ENCODE assay signal across 28 cellular contexts in the genomic region with DNA sequence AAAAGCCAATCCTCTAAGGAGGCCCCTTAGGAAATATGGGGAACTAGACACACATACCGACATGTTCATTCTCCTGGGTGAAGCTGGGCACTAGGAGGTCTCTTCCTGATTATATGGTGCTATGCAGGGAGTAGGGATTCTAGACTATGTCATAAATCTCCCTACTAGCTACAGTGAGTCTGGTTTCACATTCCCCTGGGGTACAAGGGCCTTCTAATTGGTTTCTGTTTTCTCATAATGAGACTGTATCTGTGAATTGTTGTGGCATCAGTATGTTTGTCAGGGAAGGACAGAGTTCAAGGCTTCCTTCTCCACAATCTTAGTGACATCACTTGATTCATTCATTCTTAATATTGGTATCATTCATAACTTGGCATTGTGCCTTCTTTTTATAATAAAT.
"Had no signal": no experiment of that assay in that cellular context is flagged by ENCODE, and none has a peak within 500 bp of the region (broad histone marks: within the 10 kb centered on the region; RNA-seq: fewer than 3 reads in every experiment).

No MANE protein-coding gene starts in this region.

- H3K4me1 Mint-ChIP-seq: activated CD4-positive, alpha-beta T cell treated with anti-CD3 and anti-CD28 coated beads for 36 hours; activated CD4-positive, alpha-beta T cell treated with anti-CD3 and anti-CD28 coated beads, Interleukin-2, amount 10 ng/mL, durations not matched to agents 24 days and 14 days; activated CD8-positive, alpha-beta memory T cell treated with anti-CD3 and anti-CD28 coated beads, Interleukin-2, amount 10 ng/mL, durations not matched to agents 7 days and 5 days; central memory CD8-positive, alpha-beta T cell had no signal

- H3K9me3 ChIP-seq: esophagus muscularis mucosa, gastrocnemius medialis had no signal

- H3K36me3 ChIP-seq: brain microvascular endothelial cell, esophagus muscularis mucosa, gastrocnemius medialis had no signal

- H3K4me3 Mint-ChIP-seq: activated CD4-positive, alpha-beta memory T cell treated with anti-CD3 and anti-CD28 coated beads for 36 hours; activated CD4-positive, alpha-beta T cell treated with anti-CD3 and anti-CD28 coated beads for 36 hours; activated CD4-positive, alpha-beta T cell treated with anti-CD3 and anti-CD28 coated beads, Interleukin-2, amount 10 ng/mL, durations not matched to agents 24 days and 14 days; activated CD8-positive, alpha-beta memory T cell treated with anti-CD3 and anti-CD28 coated beads, Interleukin-2, amount 10 ng/mL, durations not matched to agents 7 days and 5 days; activated CD8-positive, alpha-beta T cell treated with anti-CD3 and anti-CD28 coated beads, Interleukin-2, amount 10 ng/mL, durations not matched to agents 7 days and 5 days; activated naive CD8-positive, alpha-beta T cell; activated T-cell treated with anti-CD3 and anti-CD28 coated beads, Interleukin-2, amount 50 U/mL, for 24 hours; activated T-cell treated with anti-CD3 and anti-CD28 coated beads, Interleukin-2, amount 50 U/mL, for 72 hours; central memory CD8-positive, alpha-beta T cell; dendritic cell treated with granulocyte-macrophage colony-stimulating factor and Interleukin-4, amounts not matched to agents 40 ng/mL and 50 ng/mL, for 4 days had no signal

- H3K27ac Mint-ChIP-seq: activated CD4-positive, alpha-beta memory T cell treated with anti-CD3 and anti-CD28 coated beads for 36 hours; activated CD4-positive, alpha-beta T cell treated with anti-CD3 and anti-CD28 coated beads for 36 hours; activated CD4-positive, alpha-beta T cell treated with anti-CD3 and anti-CD28 coated beads, Interleukin-2, amount 10 ng/mL, durations not matched to agents 24 days and 14 days; activated CD8-positive, alpha-beta memory T cell treated with anti-CD3 and anti-CD28 coated beads, Interleukin-2, amount 10 ng/mL, durations not matched to agents 7 days and 5 days; activated CD8-positive, alpha-beta T cell treated with anti-CD3 and anti-CD28 coated beads, Interleukin-2, amount 10 ng/mL, durations not matched to agents 7 days and 5 days; activated naive CD8-positive, alpha-beta T cell; activated T-cell treated with anti-CD3 and anti-CD28 coated beads, Interleukin-2, amount 50 U/mL, for 24 hours; activated T-cell treated with anti-CD3 and anti-CD28 coated beads, Interleukin-2, amount 50 U/mL, for 72 hours; dendritic cell treated with granulocyte-macrophage colony-stimulating factor and Interleukin-4, amounts not matched to agents 40 ng/mL and 50 ng/mL, for 4 days had no signal

- H3K4me3 ChIP-seq: coronary artery, dorsolateral prefrontal cortex, esophagus muscularis mucosa, gastrocnemius medialis had no signal

- DNase-seq: activated CD4-positive, alpha-beta memory T cell treated with anti-CD3 and anti-CD28 coated beads for 36 hours; activated CD4-positive, alpha-beta T cell treated with anti-CD3 and anti-CD28 coated beads for 36 hours; activated CD4-positive, alpha-beta T cell treated with anti-CD3 and anti-CD28 coated beads, Interleukin-2, amount 10 ng/mL, durations not matched to agents 24 days and 14 days; activated CD4-positive, CD25-positive, alpha-beta regulatory T cell; activated CD4-positive, CD25-positive, alpha-beta regulatory T cell treated with anti-CD3 and anti-CD28 coated beads, Interleukin-2, amount 50 U/mL, for 72 hours; activated CD8-positive, alpha-beta memory T cell treated with anti-CD3 and anti-CD28 coated beads, Interleukin-2, amount 10 ng/mL, durations not matched to agents 7 days and 5 days; activated CD8-positive, alpha-beta memory T cell treated with anti-CD3 and anti-CD28 coated beads, Interleukin-2, amount 50 U/mL, for 4 hours; activated CD8-positive, alpha-beta T cell treated with anti-CD3 and anti-CD28 coated beads, Interleukin-2, amount 10 ng/mL, durations not matched to agents 7 days and 5 days; activated gamma-delta T cell; activated naive CD4-positive, alpha-beta T cell treated with anti-CD3 and anti-CD28 coated beads, Interleukin-2, amount 50 U/mL, for 16 hours; activated naive CD4-positive, alpha-beta T cell treated with Interleukin-2 at 50 U/mL for 16 hours; activated T-cell treated with anti-CD3 and anti-CD28 coated beads, Interleukin-2, amount 50 U/mL, for 24 hours; activated T-cell treated with anti-CD3 and anti-CD28 coated beads, Interleukin-2, amount 50 U/mL, for 72 hours; amniotic stem cell; anterior cingulate cortex; brain microvascular endothelial cell; dorsolateral prefrontal cortex; effector memory CD4-positive, alpha-beta T cell; erythroblast; foreskin keratinocyte; gastrocnemius medialis; head of caudate nucleus; T-helper 2 cell had no signal

- H3K4me1 ChIP-seq: esophagus muscularis mucosa, foreskin keratinocyte, gastrocnemius medialis had no signal

- ATAC-seq: activated CD4-positive, alpha-beta T cell treated with anti-CD3 and anti-CD28 coated beads for 36 hours; activated CD8-positive, alpha-beta memory T cell treated with anti-CD3 and anti-CD28 coated beads, Interleukin-2, amount 10 ng/mL, durations not matched to agents 7 days and 5 days; activated CD8-positive, alpha-beta T cell treated with anti-CD3 and anti-CD28 coated beads, Interleukin-2, amount 10 ng/mL, durations not matched to agents 7 days and 5 days; activated T-cell treated with anti-CD3 and anti-CD28 coated beads, Interleukin-2, amount 50 U/mL, for 72 hours; foreskin keratinocyte; gastrocnemius medialis had no signal

- H3K27ac ChIP-seq: brain microvascular endothelial cell, coronary artery, dorsolateral prefrontal cortex, esophagus muscularis mucosa, foreskin keratinocyte, gastrocnemius medialis had no signal

- H3K36me3 Mint-ChIP-seq: activated CD4-positive, alpha-beta memory T cell treated with anti-CD3 and anti-CD28 coated beads for 36 hours; activated CD8-positive, alpha-beta memory T cell treated with anti-CD3 and anti-CD28 coated beads, Interleukin-2, amount 10 ng/mL, durations not matched to agents 7 days and 5 days; activated naive CD8-positive, alpha-beta T cell had no signal

- H3K27me3 Mint-ChIP-seq: activated CD4-positive, alpha-beta memory T cell treated with anti-CD3 and anti-CD28 coated beads for 36 hours; activated CD4-positive, alpha-beta T cell treated with anti-CD3 and anti-CD28 coated beads for 36 hours; activated CD4-positive, alpha-beta T cell treated with anti-CD3 and anti-CD28 coated beads, Interleukin-2, amount 10 ng/mL, durations not matched to agents 24 days and 14 days; activated CD8-positive, alpha-beta memory T cell treated with anti-CD3 and anti-CD28 coated beads, Interleukin-2, amount 10 ng/mL, durations not matched to agents 7 days and 5 days; activated naive CD8-positive, alpha-beta T cell; activated T-cell treated with anti-CD3 and anti-CD28 coated beads, Interleukin-2, amount 50 U/mL, for 24 hours; central memory CD8-positive, alpha-beta T cell; dendritic cell treated with granulocyte-macrophage colony-stimulating factor and Interleukin-4, amounts not matched to agents 40 ng/mL and 50 ng/mL, for 4 days had no signal

- H3K9me3 Mint-ChIP-seq: activated CD4-positive, alpha-beta T cell treated with anti-CD3 and anti-CD28 coated beads, Interleukin-2, amount 10 ng/mL, durations not matched to agents 24 days and 14 days had no signal
